Comparison of ENCODE assay signal across 8 cellular contexts in genomic region chr1:8987881-8988617, GRCh38. TPM values are rescaled to one million over a fixed set of nuclear protein-coding genes. Genes with fewer than 3 reads are reported as not detected.
DNase-seq lines count a peak whose midpoint lies in the region; ATAC-seq, FAIRE-seq and TF ChIP-seq lines count a peak whose summit lies in the region.

No MANE protein-coding gene starts in this region.

- no peaks in the 10 kb centered on the region for H3K79me2 ChIP-seq in H9 (ENCODE audit: insufficient read depth, low read length)

- H3K9me3 ChIP-seq in H9 (ENCODE audit: control insufficient read depth, low read depth, low read length), result no peaks in the 10 kb centered on the region
- H3K9me3 ChIP-seq in adipocyte (ENCODE audit: control insufficient read depth, low read length), result no peaks in the 10 kb centered on the region
- H3K9me3 ChIP-seq in sigmoid colon, result no peaks in the 10 kb centered on the region

- ATAC-seq in left ventricle myocardium superior (peak; percentile 68), GM21447 (IDR thresholded peaks at IDR 0.05; ENCODE audit: unreplicated experiment) (no peak)

- POLR2A ChIA-PET in BJ (lab: Charles Lee), result no interaction called here

- TF ChIP-seq CTCF in BJ (IDR thresholded peaks at IDR 0.05; ENCODE audit: insufficient read depth, low read depth, low read length) (peak; percentile 94), H9 (conservative IDR thresholded peaks at IDR 0.05) (peak; percentile 96), sigmoid colon (IDR thresholded peaks at IDR 0.05) (peak; percentile 85 to 94 (median 86))

- H3K27ac ChIP-seq in H9 (ENCODE audit: insufficient read length, low read depth, low read length) (no peak overlapping the region), sigmoid colon (peak overlapping the region; percentile 3 to 77 (median 36))

- no peak overlapping the region for H2AK5ac ChIP-seq in H9 (ENCODE audit: insufficient read length, low read length)

- H3K4me1 ChIP-seq in H9 (ENCODE audit: insufficient read depth, low read length) (no peaks in the 10 kb centered on the region), adipocyte (ENCODE audit: control insufficient read depth, insufficient read depth, low read length) (peaks cover 17% of the 10 kb centered on the region), sigmoid colon (peaks cover 0 to 24% (median 19%) of the 10 kb centered on the region in 4 donors)

- no peak overlapping the region for H2BK15ac ChIP-seq in H9 (ENCODE audit: low read depth, low read length)

- H2BK120ac ChIP-seq in H9 (ENCODE audit: low read depth, low read length, poor library complexity, severe bottlenecking), result no peak overlapping the region

- no peak overlapping the region for H3K27ac Mint-ChIP-seq in H9

- no peak overlapping the region for H4K8ac ChIP-seq in H9 (replicated peaks; ENCODE audit: insufficient read length, low read depth, low read length)

- H3K4me3 Mint-ChIP-seq in H9, result no peak overlapping the region

- CTCF ChIA-PET in BJ (lab: Yijun Ruan, JAX), result interaction anchor here (0.5 to 5.2 kb wide), 30 partner anchors 8 to 817 kb away, joined by 3 to 40 read pairs (median 4); no protein-coding TSS in a partner anchor

- H3K4me2 ChIP-seq in H9 (ENCODE audit: insufficient read depth, insufficient read length, low read length), result no peak overlapping the region

- H4K20me1 ChIP-seq in H9 (ENCODE audit: control insufficient read depth, insufficient read depth, insufficient read length), result no peaks in the 10 kb centered on the region

- H3K79me1 ChIP-seq in H9 (ENCODE audit: insufficient read depth, low read depth, low read length, poor library complexity, severe bottlenecking), result no peaks in the 10 kb centered on the region

- H2BK20ac ChIP-seq in H9 (ENCODE audit: low read depth, low read length, poor library complexity, severe bottlenecking), result no peak overlapping the region

- peaks cover 4 to 5% of the 10 kb centered on the region in 2 experiments for H3K9me3 Mint-ChIP-seq in H9

- no peak overlapping the region for H3K4ac ChIP-seq in H9 (ENCODE audit: low read depth, low read length)

- TF ChIP-seq POLR2A in sigmoid colon (IDR thresholded peaks at IDR 0.05), result no peak

- H3K27me3 ChIP-seq in BJ (ENCODE audit: control insufficient read depth, insufficient read depth, low read length) (no peaks in the 10 kb centered on the region), H9 (ENCODE audit: insufficient read depth, low read length) (no peaks in the 10 kb centered on the region), adipocyte (replicated peaks; ENCODE audit: control insufficient read depth, insufficient read depth, low read length) (no peaks in the 10 kb centered on the region), sigmoid colon (no peaks in the 10 kb centered on the region)

- TF ChIP-seq EP300 in sigmoid colon (IDR thresholded peaks at IDR 0.05), result no peak

- no peak overlapping the region for H3K56ac ChIP-seq in H9 (ENCODE audit: insufficient read length, low read depth, low read length)

- H3K27me3 Mint-ChIP-seq in H9 (ENCODE audit: low read depth), result peaks cover 3% of the 10 kb centered on the region; the same call in 1 of the 2 replicates

- FAIRE-seq in RCC 7860 (lab: Jason Lieb, UNC), result no peak

- no peak overlapping the region for H4K91ac ChIP-seq in H9 (ENCODE audit: insufficient read length, low read depth, low read length)

- WGBS in H9 (ENCODE audit: extremely low coverage, insufficient read length, low lambda C conversion rate), result no CpG with 5 or more reads among the region's 9 CpGs
- WGBS in sigmoid colon, 2 donors, result 30 to 33% methylated on average over 9 of the region's 9 CpGs

- intact Hi-C loops in left ventricle myocardium superior (cut with micrococcal nuclease) (loop anchor here (5.0 kb wide), 1 partner anchor 71 kb away; no protein-coding TSS in a partner anchor), sigmoid colon (cut with DNase I) (loop anchor here (1.0 to 5.0 kb wide), 2 partner anchors 70 to 126 kb away; no protein-coding TSS in a partner anchor)

- H3K4me1 Mint-ChIP-seq in H9, result peaks cover 0 to 4% of the 10 kb centered on the region in 2 experiments; a peak in 2 of 4 replicates

- H3K23me2 ChIP-seq in H9 (ENCODE audit: insufficient read length, low read depth, low read length, poor library complexity, severe bottlenecking), result no peaks in the 10 kb centered on the region

- no peak overlapping the region for H3K9ac ChIP-seq in H9 (ENCODE audit: extremely low read depth, insufficient read length, low read length)
- H3K9ac ChIP-seq in adipocyte (ENCODE audit: low read length), result peak overlapping the region; percentile 20

- peak overlapping the region; percentile 98 for H2AFZ ChIP-seq in H9 (ENCODE audit: low read length)

- H3K36me3 ChIP-seq in BJ (ENCODE audit: control insufficient read depth, insufficient read depth, low read length), result no peaks in the 10 kb centered on the region
- H3K36me3 ChIP-seq in adipocyte (ENCODE audit: control insufficient read depth, insufficient read depth, low read length, severe bottlenecking), result no peaks in the 10 kb centered on the region
- H3K36me3 ChIP-seq in sigmoid colon, result no peaks in the 10 kb centered on the region

- H3K18ac ChIP-seq in H9 (ENCODE audit: insufficient read length, low read depth, low read length), result no peak overlapping the region

- no peak overlapping the region for H3K23ac ChIP-seq in H9 (ENCODE audit: insufficient read length, low read depth, low read length)

- no peak overlapping the region for H3T11ph ChIP-seq in H9 (ENCODE audit: low read length)

- H3K14ac ChIP-seq in H9 (ENCODE audit: insufficient read depth, low read length), result no peak overlapping the region

- H2BK5ac ChIP-seq in H9 (ENCODE audit: insufficient read length, low read length), result no peak overlapping the region

- DNase-seq in BJ (ENCODE audit: low read depth) (no peak), H9 (peak; percentile 68), SW 1271 (lab: John Stamatoyannopoulos, UW) (peak; percentile 19 to 49), adipocyte (ENCODE audit: low read depth) (peak; percentile 74), left ventricle myocardium superior (peak; percentile 78), sigmoid colon (peak; percentile 72), RCC 7860 (ENCODE audit: low spot score) (no peak)

- H2BK12ac ChIP-seq in H9 (ENCODE audit: insufficient read length, low read depth, low read length), result peak overlapping the region; percentile 15

- H3K4me3 ChIP-seq in BJ (ENCODE audit: low read depth, low read length) (no peak overlapping the region), adipocyte (ENCODE audit: low read length) (no peak overlapping the region), sigmoid colon (no peak overlapping the region)

- peaks cover 3 to 6% (median 4%) of the 10 kb centered on the region in 3 experiments; a peak in 4 of 7 replicates for H3K36me3 Mint-ChIP-seq in H9 (ENCODE audit: insufficient read depth in 1 of 3, low read depth in 3 of 3)

- no peak overlapping the region for H4K5ac ChIP-seq in H9 (ENCODE audit: insufficient read length, low read depth, low read length)

RNA-seq across cellular contexts. Expression of gene SLC2A7, which starts 38.2 kb away (rescaled TPM):
- polyA plus RNA-seq in BJ (2011; rRNA removed), result not detected in 2 replicates
- polyA minus RNA-seq in BJ (2011; rRNA and poly(A)+ RNA removed), result not detected in 2 replicates
- not detected in 2 replicates for total RNA-seq in H9 (2021)
- total RNA-seq in left ventricle myocardium superior, result not detected
- not detected for total RNA-seq in sigmoid colon
- polyA plus RNA-seq in sigmoid colon, result under 1 TPM in 1 of 3 donors, not detected in 2; 0.06 TPM

RNA-seq across cellular contexts. Expression of gene CA6, which starts 42.4 kb away (rescaled TPM):
- polyA plus RNA-seq in BJ (2011; rRNA removed), result not detected in 2 replicates
- polyA minus RNA-seq in BJ (2011; rRNA and poly(A)+ RNA removed), result not detected in 2 replicates
- total RNA-seq in H9 (2021), result not detected in 2 replicates
- total RNA-seq in left ventricle myocardium superior, result not detected
- not detected for total RNA-seq in sigmoid colon
- under 1 TPM in 1 of 3 donors, not detected in 2; 0.60 TPM for polyA plus RNA-seq in sigmoid colon

Comparison
In these comparisons a context has a peak if more than half of its experiments do, and no peak if none do; other contexts are left out.
1. DNase-seq: peak in H9 (single experiment), SW 1271 (2 of 2), adipocyte (single experiment), left ventricle myocardium superior (single experiment) and sigmoid colon (single experiment); none in BJ (single experiment) and RCC 7860 (single experiment).
2. Peak in every context shown above with its lines, with median percentiles within 50 percentile points of each other: CTCF ChIP-seq.